ENCODE assay signal across 9 cellular contexts in the genomic region with DNA sequence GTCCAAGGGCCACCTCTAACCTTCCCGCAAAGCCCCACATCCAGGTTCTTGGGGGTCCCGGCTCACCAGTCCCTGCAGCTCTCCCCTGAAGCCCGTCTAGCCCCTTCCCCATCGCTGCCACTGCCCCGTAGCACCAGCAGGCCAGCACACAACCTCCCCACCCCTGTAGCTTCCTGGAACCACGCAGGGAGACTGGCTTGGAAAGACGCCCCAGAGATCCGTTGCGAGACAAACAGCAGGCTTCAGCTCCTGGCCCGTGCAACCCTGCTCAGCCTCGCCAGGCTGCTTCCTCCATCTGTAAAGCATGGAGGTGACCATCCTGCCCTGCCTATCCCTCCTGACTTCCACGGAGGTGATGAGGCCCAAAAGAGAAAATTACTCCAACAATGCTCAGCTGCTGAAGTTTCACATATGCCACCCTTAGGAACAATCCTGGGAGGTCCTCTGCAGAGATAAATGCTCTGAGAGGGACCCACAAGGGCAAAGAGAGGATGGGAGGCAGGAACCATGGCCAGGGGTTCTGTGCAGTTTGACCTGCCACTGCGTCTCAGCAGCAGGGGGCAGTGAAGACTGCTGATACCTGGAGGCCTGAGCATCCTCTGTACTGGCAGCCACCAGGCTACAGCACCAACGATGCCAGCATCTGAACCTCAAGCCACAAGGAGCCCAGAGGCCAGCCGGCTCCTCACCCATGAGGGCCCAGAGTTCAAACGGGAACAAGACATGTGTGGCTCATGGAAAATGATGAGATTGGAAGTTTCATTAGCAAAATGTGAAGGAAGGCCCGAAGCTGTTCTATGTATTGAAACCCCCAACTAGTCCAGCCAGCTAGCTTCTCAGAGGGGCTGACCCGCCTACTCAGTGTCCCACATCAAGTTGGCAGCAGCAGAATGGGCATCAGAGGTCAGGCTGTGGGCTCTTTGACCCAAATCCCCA. TPM values are rescaled to one million over a fixed set of nuclear protein-coding genes. Genes with fewer than 3 reads are reported as not detected.
A peak's percentile ranks its signal among the peaks of the same experiment; 100 is the strongest.
DNase-seq lines count a peak whose midpoint lies in the region; ATAC-seq and TF ChIP-seq lines count a peak whose summit lies in the region.
"Had no signal": no experiment of that assay in that cellular context is flagged by ENCODE, and none has a peak within 500 bp of the region (broad histone marks: within the 10 kb centered on the region; RNA-seq: fewer than 3 reads in every experiment).

No MANE protein-coding gene starts in this region.

- peak overlapping the region; percentile 48 for H3K4me3 Mint-ChIP-seq in T-helper 1 cell treated with Interleukin-12 subunit alpha and Interleukin-12 subunit beta and Interleukin-4 antibody, amounts not matched to agents 30 μg/mL and 1 μg/mL, for 36 hours

- TF ChIP-seq CTCF in GM10266 (IDR thresholded peaks at IDR 0.05; ENCODE audit: control insufficient read depth, insufficient read depth, low read depth, missing control alignments) = peak; percentile 43

- peaks cover 39% of the 10 kb centered on the region for H3K4me1 Mint-ChIP-seq in T-helper 1 cell treated with Interleukin-12 subunit alpha and Interleukin-12 subunit beta and Interleukin-4 antibody, amounts not matched to agents 30 μg/mL and 1 μg/mL, for 36 hours (ENCODE audit: low read depth)

- H3K36me3 Mint-ChIP-seq in T-helper 1 cell treated with Interleukin-12 subunit alpha and Interleukin-12 subunit beta and Interleukin-4 antibody, amounts not matched to agents 30 μg/mL and 1 μg/mL, for 36 hours (ENCODE audit: low read depth) = peaks cover 5% of the 10 kb centered on the region

- H3K27me3 Mint-ChIP-seq in T-helper 1 cell treated with Interleukin-12 subunit alpha and Interleukin-12 subunit beta and Interleukin-4 antibody, amounts not matched to agents 30 μg/mL and 1 μg/mL, for 36 hours (ENCODE audit: low read depth) = no peaks in the 10 kb centered on the region

- H3K9me3 Mint-ChIP-seq in T-helper 1 cell treated with Interleukin-12 subunit alpha and Interleukin-12 subunit beta and Interleukin-4 antibody, amounts not matched to agents 30 μg/mL and 1 μg/mL, for 36 hours = no peaks in the 10 kb centered on the region

- DNase-seq in GM10266 (ENCODE audit: extremely low spot score) (no peak), dermis blood vessel endothelial cell (peak; percentile 38), sciatic nerve (ENCODE audit: low spot score) (peak; percentile 54), NCI-H1694 (lab: John Stamatoyannopoulos, UW) (no peak), NCI-H187 (lab: John Stamatoyannopoulos, UW) (no peak), posterior cingulate gyrus (no peak)

- no peak for ATAC-seq in sciatic nerve
- ATAC-seq in HG02973 (IDR thresholded peaks at IDR 0.05; ENCODE audit: unreplicated experiment) = no peak

- H3K27ac Mint-ChIP-seq in T-helper 1 cell treated with Interleukin-12 subunit alpha and Interleukin-12 subunit beta and Interleukin-4 antibody, amounts not matched to agents 30 μg/mL and 1 μg/mL, for 36 hours = peak overlapping the region; percentile 70

- intact Hi-C loops in sciatic nerve (cut with DNase I) = loop anchor here (10.0 kb wide), 1 partner anchor 61 kb away; no protein-coding TSS in a partner anchor
- intact Hi-C loops in posterior cingulate gyrus (cut with DNase I) = no loop called here

RNA-seq across cellular contexts. Expression of a gene that starts 16.1 kb away (rescaled TPM):
- total RNA-seq in dermis blood vessel endothelial cell (56.2 and 71.2 TPM in 2 replicates), sciatic nerve (37.2 TPM)

RNA-seq across cellular contexts. Expression of a gene that starts 25.0 kb away (rescaled TPM):
- total RNA-seq in dermis blood vessel endothelial cell = not detected in 2 replicates
- total RNA-seq in sciatic nerve = not detected
- total RNA-seq: HT1080 had no signal

RNA-seq across cellular contexts. Expression of a gene that starts 38.3 kb away (rescaled TPM):
- total RNA-seq in dermis blood vessel endothelial cell (12.7 and 14.6 TPM in 2 replicates), sciatic nerve (14.8 TPM)

RNA-seq across cellular contexts. Expression of a gene that starts 44.0 kb away (rescaled TPM):
- not detected in 2 replicates for total RNA-seq in dermis blood vessel endothelial cell
- total RNA-seq in sciatic nerve = not detected
- total RNA-seq: HT1080 had no signal

Comparison
In these comparisons a context has a peak if more than half of its experiments do, and no peak if none do; other contexts are left out.
1. DNase-seq: peak in dermis blood vessel endothelial cell (single experiment) and sciatic nerve (single experiment); none in GM10266 (single experiment), NCI-H1694 (single experiment), NCI-H187 (0 of 2) and posterior cingulate gyrus (0 of 10).